Comparison of ENCODE assay signal across 15 cellular contexts in the genomic region with DNA sequence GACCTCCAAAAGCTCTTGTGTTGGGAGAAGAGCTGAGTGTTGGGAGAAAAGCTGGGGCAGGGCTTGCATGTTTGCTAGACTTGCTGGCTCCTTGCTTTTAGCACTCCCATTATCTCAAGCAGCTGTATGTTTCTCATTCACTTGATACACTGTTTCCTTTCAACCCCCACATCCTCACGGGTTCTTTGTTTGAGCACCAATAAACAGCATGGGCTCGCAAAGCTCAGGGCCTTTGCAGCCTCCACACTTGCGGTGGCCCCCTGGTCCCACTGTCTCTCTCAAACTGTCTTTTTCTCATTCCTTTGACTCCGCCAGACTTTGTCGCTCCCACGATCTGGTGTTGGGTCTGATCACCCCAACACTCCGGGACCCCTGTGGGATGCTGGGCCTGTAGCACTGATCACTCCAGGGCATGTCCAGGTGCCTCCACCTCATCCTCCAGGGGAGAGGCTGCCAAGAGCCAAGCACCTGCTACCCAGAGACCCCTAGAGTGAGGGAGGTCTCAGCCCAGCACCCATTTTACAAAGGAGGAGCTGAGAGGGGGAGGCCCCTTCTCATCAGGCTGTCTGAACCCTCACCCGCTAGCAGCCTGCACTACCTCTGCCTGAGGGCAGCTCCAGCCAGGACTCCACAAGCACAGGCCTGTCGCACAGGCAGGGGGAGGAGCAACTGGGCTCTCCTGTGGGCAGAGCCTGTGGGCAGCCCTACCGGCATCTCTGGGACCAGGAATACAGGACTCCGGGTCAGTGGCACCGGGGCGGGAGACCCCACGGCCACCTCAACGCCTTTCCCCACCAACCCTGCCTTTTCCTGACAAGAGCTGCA. TPM values are rescaled to one million over a fixed set of nuclear protein-coding genes. Genes with fewer than 3 reads are reported as not detected.
DNase-seq lines count a peak whose midpoint lies in the region; TF ChIP-seq lines count a peak whose summit lies in the region.
"Had no signal": no experiment of that assay in that cellular context is flagged by ENCODE, and none has a peak within 500 bp of the region (broad histone marks: within the 10 kb centered on the region; RNA-seq: fewer than 3 reads in every experiment).

No MANE protein-coding gene starts in this region.

- 62 to 64% methylated on average over 9 to 14 of the region's 15 CpGs for WGBS in testis, 2 donors

- H3K27ac ChIP-seq in KOPT-K1 (ENCODE audit: low read depth, low read length, poor library complexity, severe bottlenecking) (peak overlapping the region; percentile 95), coronary artery (no peak overlapping the region), testis (peak overlapping the region; percentile 62 to 68), colonic mucosa (no peak overlapping the region)
- H3K27ac ChIP-seq: tibial artery had no signal

- H3K27me3 ChIP-seq in testis, result no peaks in the 10 kb centered on the region
- H3K27me3 ChIP-seq in colonic mucosa, result no peaks in the 10 kb centered on the region

- H3K9ac ChIP-seq in colonic mucosa (ENCODE audit: low read depth in 2 of 2, low read length in 2 of 2), result no peak overlapping the region

- TF ChIP-seq POLR2A in testis (IDR thresholded peaks at IDR 0.05), result no peak

- H3K4me1 Mint-ChIP-seq in activated naive CD4-positive, alpha-beta T cell treated with anti-CD3 and anti-CD28 coated beads, Interleukin-2, amount 50 U/mL, for 24 hours, result peaks cover 32% of the 10 kb centered on the region
- peaks cover 17% of the 10 kb centered on the region for H3K4me1 Mint-ChIP-seq in CD14-positive monocyte

- no peaks in the 10 kb centered on the region for H3K36me3 Mint-ChIP-seq in activated naive CD4-positive, alpha-beta T cell treated with anti-CD3 and anti-CD28 coated beads, Interleukin-2, amount 50 U/mL, for 24 hours
- H3K36me3 Mint-ChIP-seq in CD14-positive monocyte, result no peaks in the 10 kb centered on the region

- H3K27me3 Mint-ChIP-seq in activated naive CD4-positive, alpha-beta T cell treated with anti-CD3 and anti-CD28 coated beads, Interleukin-2, amount 50 U/mL, for 24 hours, result no peaks in the 10 kb centered on the region
- peaks cover 0 to 3% (median 2%) of the 10 kb centered on the region in 3 donors for H3K27me3 Mint-ChIP-seq in CD14-positive monocyte (ENCODE audit: low read depth in 3 of 3)

- no peak overlapping the region for H3K4me3 ChIP-seq in coronary artery
- H3K4me3 ChIP-seq in testis, result no peak overlapping the region
- H3K4me3 ChIP-seq in colonic mucosa, result no peak overlapping the region
- H3K4me3 ChIP-seq: tibial artery had no signal

- TF ChIP-seq CTCF in coronary artery (IDR thresholded peaks at IDR 0.05) (no peak), testis (IDR thresholded peaks at IDR 0.05) (no peak), CD14-positive monocyte (IDR thresholded peaks at IDR 0.05) (no peak), colonic mucosa (IDR thresholded peaks at IDR 0.05) (no peak)

- peak overlapping the region; percentile 63 for H3K4me3 Mint-ChIP-seq in activated naive CD4-positive, alpha-beta T cell treated with anti-CD3 and anti-CD28 coated beads, Interleukin-2, amount 50 U/mL, for 24 hours
- H3K4me3 Mint-ChIP-seq in CD14-positive monocyte, result no peak overlapping the region

- intact Hi-C loops in testis (cut with DNase I; ENCODE audit: low total_unique reads), result no loop called here
- intact Hi-C loops in CD14-positive monocyte (cut with micrococcal nuclease), result no loop called here
- intact Hi-C loops in colonic mucosa (cut with DNase I), result no loop called here

- no peaks in the 10 kb centered on the region for H3K36me3 ChIP-seq in KOPT-K1 (ENCODE audit: insufficient read depth, low read length)
- H3K36me3 ChIP-seq in testis (ENCODE audit: low read depth, missing control alignments), result no peaks in the 10 kb centered on the region
- no peaks in the 10 kb centered on the region for H3K36me3 ChIP-seq in colonic mucosa
- H3K36me3 ChIP-seq: tibial artery had no signal

- peaks cover 31% of the 10 kb centered on the region for H3K4me1 ChIP-seq in testis
- H3K4me1 ChIP-seq in colonic mucosa, result no peaks in the 10 kb centered on the region
- H3K4me1 ChIP-seq: tibial artery had no signal

- H3K9me3 ChIP-seq in KOPT-K1 (ENCODE audit: insufficient read depth, low read length, poor library complexity, severe bottlenecking), result no peaks in the 10 kb centered on the region
- no peaks in the 10 kb centered on the region for H3K9me3 ChIP-seq in testis
- no peaks in the 10 kb centered on the region for H3K9me3 ChIP-seq in colonic mucosa
- H3K9me3 ChIP-seq: tibial artery had no signal

- H3K9me3 Mint-ChIP-seq in activated naive CD4-positive, alpha-beta T cell treated with anti-CD3 and anti-CD28 coated beads, Interleukin-2, amount 50 U/mL, for 24 hours, result no peaks in the 10 kb centered on the region
- peaks cover 0 to 4% (median 0%) of the 10 kb centered on the region in 7 donors for H3K9me3 Mint-ChIP-seq in CD14-positive monocyte

- peak overlapping the region; percentile 90 for H3K27ac Mint-ChIP-seq in activated naive CD4-positive, alpha-beta T cell treated with anti-CD3 and anti-CD28 coated beads, Interleukin-2, amount 50 U/mL, for 24 hours
- peak overlapping the region in 2 of 7 donors; percentile 23 to 27 for H3K27ac Mint-ChIP-seq in CD14-positive monocyte

- DNase-seq in activated naive CD4-positive, alpha-beta T cell (lab: John Stamatoyannopoulos, UW), result no peak
- DNase-seq in coronary artery (ENCODE audit: low spot score) (peak; percentile 60), testis (peak; percentile 89), CD14-positive monocyte (ENCODE audit: low spot score) (no peak), NCI-H774 (lab: John Stamatoyannopoulos, UW) (no peak), colonic mucosa (no peak)
- DNase-seq: anterior cingulate cortex, IMR-90, NCI-H2171, PC-3, retina, tibial artery had no signal

RNA-seq across cellular contexts. Expression of a gene that starts 49.1 kb away (rescaled TPM):
- total RNA-seq in testis (1 to 10 TPM in 1 of 2 donors, not detected in 1; 1.4 TPM), colonic mucosa (not detected)
- polyA plus RNA-seq in testis (ENCODE audit: insufficient read depth, low read depth, low replicate concordance) (11.6 TPM), CD14-positive monocyte (not detected)
- total RNA-seq: H4, IMR-90, PC-3 had no signal
- polyA plus RNA-seq: IMR-90 had no signal

Comparison
In these comparisons a context has a peak if more than half of its experiments do, and no peak if none do; other contexts are left out.
1. DNase-seq: peak in coronary artery (single experiment) and testis (single experiment); none in activated naive CD4-positive, alpha-beta T cell (0 of 4), CD14-positive monocyte (single experiment), NCI-H774 (single experiment) and colonic mucosa (single experiment).
2. H3K27ac ChIP-seq: peak in KOPT-K1 (single experiment) and testis (2 of 2); none in coronary artery (0 of 2) and colonic mucosa (single experiment).